ENCODE assay signal across 1 cellular context in genomic region chr1:153553096-153553495, GRCh38.
TF ChIP-seq lines count a peak whose summit lies in the region.

No MANE protein-coding gene starts in this region.

TF ChIP-seq in IMR-90, 13 proteins besides CTCF, POLR2A, EP300 and RAD21:
- TF ChIP-seq FOS (IDR thresholded peaks at IDR 0.05; ENCODE audit: low read depth, low read length), result no peak
- TF ChIP-seq MAZ (IDR thresholded peaks at IDR 0.05; ENCODE audit: borderline replicate concordance, low read depth, low read length), result no peak
- no peak for TF ChIP-seq CHD1 (IDR thresholded peaks at IDR 0.05; ENCODE audit: low read depth, low read length)
- TF ChIP-seq MXI1 (IDR thresholded peaks at IDR 0.05; ENCODE audit: borderline replicate concordance, low read depth, low read length), result no peak
